In the genomic region with DNA sequence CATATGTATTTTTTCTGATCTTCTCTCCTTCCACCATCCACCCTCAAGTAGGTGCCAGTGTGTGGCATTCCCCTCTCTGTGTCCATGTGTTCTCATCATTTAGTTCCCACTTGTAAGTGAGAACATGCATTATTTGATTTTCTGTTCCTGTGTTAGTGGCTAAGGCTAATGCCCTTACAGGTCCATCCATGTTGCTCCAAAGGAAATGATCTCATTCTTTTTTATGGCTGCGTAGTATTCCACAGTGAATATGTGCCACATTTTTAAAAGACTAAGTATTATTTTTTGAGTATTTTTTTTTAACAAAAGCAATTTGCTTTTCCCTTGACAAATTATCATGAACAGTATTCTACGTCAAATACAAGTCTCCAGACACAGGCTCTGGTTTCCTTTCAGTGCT, we compare ENCODE assay signal across 25 cellular contexts.
DNase-seq lines count a peak whose midpoint lies in the region; ATAC-seq, FAIRE-seq and TF ChIP-seq lines count a peak whose summit lies in the region.
"Had no signal": no experiment of that assay in that cellular context is flagged by ENCODE, and none has a peak within 500 bp of the region (broad histone marks: within the 10 kb centered on the region; RNA-seq: fewer than 3 reads in every experiment).

No MANE protein-coding gene starts in this region.

- DNase-seq in K562 (ENCODE audit: extremely low read depth in 1 of 4, low spot score in 3 of 4), result no peak
- DNase-seq in endodermal cell, result no peak
- no peak for DNase-seq in caudate nucleus (lab: John Stamatoyannopoulos, UW)
- DNase-seq in activated naive CD4-positive, alpha-beta T cell treated with anti-CD3 and anti-CD28 coated beads, Interleukin-2, amount 10 ng/mL, durations not matched to agents 7 days and 5 days, result no peak
- DNase-seq: 8988T; ACHN; BE2C; C1 segment of cervical spinal cord; CD4-positive, alpha-beta memory T cell; CD4-positive, CD25-positive, alpha-beta regulatory T cell; CD8-positive, alpha-beta memory T cell; COR-L47; DMS 273 treated with DMSO at 0.1 percent for 48 hours; DMS153; DMS53; DMS79; DND-41; GF-D8 had no signal

- CTCF ChIA-PET in HEK293 (lab: Yijun Ruan, JAX), result no interaction called here
- CTCF ChIA-PET in K562 (lab: Yijun Ruan, JAX; ENCODE audit: low intra/inter-chr PET ratio), result no interaction called here
- CTCF ChIA-PET in activated naive CD4-positive, alpha-beta T cell treated with anti-CD3 and anti-CD28 coated beads, Interleukin-2, amount 10 ng/mL, durations not matched to agents 7 days and 5 days (lab: Charles Lee), result no interaction called here

- peaks cover 55% of the 10 kb centered on the region for H3K9me3 Mint-ChIP-seq in endodermal cell
- H3K9me3 Mint-ChIP-seq in activated naive CD4-positive, alpha-beta T cell treated with anti-CD3 and anti-CD28 coated beads, Interleukin-2, amount 10 ng/mL, durations not matched to agents 7 days and 5 days, result peaks cover 16% of the 10 kb centered on the region

- in situ Hi-C loops in K562 (cut with MboI), result no loop called here

- H3K36me3 ChIP-seq in HEK293 (ENCODE audit: control insufficient read depth in 2 of 2, insufficient read depth in 1 of 2, low read length in 2 of 2) (peaks cover 0 to 88% of the 10 kb centered on the region in 2 experiments; a peak in 2 of 3 replicates), K562 (ENCODE audit: control insufficient read depth, insufficient read depth, low read length) (peaks cover 80% of the 10 kb centered on the region), endodermal cell (ENCODE audit: control insufficient read depth, insufficient read depth, low read length) (peaks cover 89% of the 10 kb centered on the region)

- BruUV-seq in K562 (replicated peaks; lab: Mats Ljungman, UMichigan), result TSS peak; percentile 14

- no peak for TF ChIP-seq EP300 in K562 (IDR thresholded peaks at IDR 0.05; ENCODE audit: low read length)

- no peaks in the 10 kb centered on the region for H3K9me1 ChIP-seq in K562 (ENCODE audit: control insufficient read depth, insufficient read depth, low read length)

- H3K36me3 Mint-ChIP-seq in endodermal cell (ENCODE audit: low read depth), result peaks cover 87% of the 10 kb centered on the region
- peaks cover 82% of the 10 kb centered on the region for H3K36me3 Mint-ChIP-seq in activated naive CD4-positive, alpha-beta T cell treated with anti-CD3 and anti-CD28 coated beads, Interleukin-2, amount 10 ng/mL, durations not matched to agents 7 days and 5 days

- no peak overlapping the region for H3K27ac ChIP-seq in HEK293 (ENCODE audit: extremely low read depth, low read depth, low read length)
- no peak overlapping the region for H3K27ac ChIP-seq in K562 (ENCODE audit: extremely low read depth, low read depth, low read length)
- no peak overlapping the region for H3K27ac ChIP-seq in endodermal cell (ENCODE audit: low read depth, low read length)
- no peak overlapping the region for H3K27ac ChIP-seq in caudate nucleus (ENCODE audit: low read depth, low read length)
- H3K27ac ChIP-seq: BLaER1 had no signal

- whole genome bisulfite sequencing in K562 (ENCODE audit: insufficient coverage, low coverage, missing lambda C conversion rate), result 96% methylated on average over 2 of the region's 2 CpGs
- 97 to 100% methylated on average over 1 to 2 of the region's 2 CpGs for WGBS in endodermal cell (ENCODE audit: insufficient coverage in 1 of 2, insufficient read length in 1 of 2), 2 experiments

- H3K9me3 ChIP-seq in HEK293 (ENCODE audit: control insufficient read depth, insufficient read depth, low read depth, low read length) (no peaks in the 10 kb centered on the region), K562 (replicated peaks; ENCODE audit: control insufficient read depth, insufficient read depth, low read depth, low read length) (peaks cover 30% of the 10 kb centered on the region), endodermal cell (ENCODE audit: control insufficient read depth, low read length) (peaks cover 57% of the 10 kb centered on the region)

- H3K79me2 ChIP-seq in K562 (ENCODE audit: control insufficient read depth, insufficient read depth, low read length), result no peaks in the 10 kb centered on the region

- H3K9ac ChIP-seq in K562 (ENCODE audit: insufficient read depth in 1 of 2, low read depth in 2 of 2, low read length in 2 of 2) (no peak overlapping the region), endodermal cell (ENCODE audit: extremely low read depth, low read length, poor library complexity, severe bottlenecking) (no peak overlapping the region)
- H3K9ac ChIP-seq: BLaER1 had no signal

- H3K4me3 ChIP-seq in HEK293 (ENCODE audit: low read depth, low read length), result no peak overlapping the region
- H3K4me3 ChIP-seq in K562, result no peak overlapping the region
- H3K4me3 ChIP-seq in endodermal cell (ENCODE audit: low read length), result peak overlapping the region; percentile 65
- H3K4me3 ChIP-seq: BLaER1 had no signal

- H3K27ac Mint-ChIP-seq in endodermal cell, result no peak overlapping the region
- H3K27ac Mint-ChIP-seq in activated naive CD4-positive, alpha-beta T cell treated with anti-CD3 and anti-CD28 coated beads, Interleukin-2, amount 10 ng/mL, durations not matched to agents 7 days and 5 days, result no peak overlapping the region

- FAIRE-seq in K562 (lab: Jason Lieb, UNC), result no peak
- FAIRE-seq: A204.1, G401.6, GM12891, GM19239 had no signal

- TF ChIP-seq CTCF in HEK293 (tag by site-specific recombination; IDR thresholded peaks at IDR 0.05), result no peak
- TF ChIP-seq CTCF in K562 (IDR thresholded peaks at IDR 0.05 in 2 of 3, conservative IDR thresholded peaks at IDR 0.05 in 1 of 3; ENCODE audit: insufficient read depth in 2 of 3, low read depth in 1 of 3, low read length in 3 of 3), result no peak
- TF ChIP-seq CTCF in endodermal cell (conservative IDR thresholded peaks at IDR 0.05), result no peak

- no peaks in the 10 kb centered on the region for H4K20me1 ChIP-seq in K562 (replicated peaks; ENCODE audit: control insufficient read depth, insufficient read depth, low read length)
- H4K20me1 ChIP-seq: BLaER1 had no signal

- ATAC-seq in K562, result no peak

- H2AFZ ChIP-seq in K562 (ENCODE audit: low read depth, low read length), result no peak overlapping the region

- H3K4me1 ChIP-seq in HEK293 (ENCODE audit: control insufficient read depth, insufficient read depth, low read length), result no peaks in the 10 kb centered on the region
- H3K4me1 ChIP-seq in K562 (replicated peaks in 1 of 2; ENCODE audit: control insufficient read depth in 2 of 2, insufficient read depth in 2 of 2, low read length in 2 of 2), result no peaks in the 10 kb centered on the region
- H3K4me1 ChIP-seq in endodermal cell (ENCODE audit: control insufficient read depth, insufficient read depth, low read length), result no peaks in the 10 kb centered on the region
- H3K4me1 ChIP-seq: BE2C, BLaER1 had no signal

- no peak overlapping the region for H3K4me2 ChIP-seq in K562 (ENCODE audit: insufficient read depth, low read length)
- H3K4me2 ChIP-seq: BLaER1 had no signal

- no peak for TF ChIP-seq POLR2A in K562 (conservative IDR thresholded peaks at IDR 0.05)

- no peaks in the 10 kb centered on the region for H3K27me3 Mint-ChIP-seq in endodermal cell (ENCODE audit: insufficient read depth)
- H3K27me3 Mint-ChIP-seq in activated naive CD4-positive, alpha-beta T cell treated with anti-CD3 and anti-CD28 coated beads, Interleukin-2, amount 10 ng/mL, durations not matched to agents 7 days and 5 days, result peaks cover 4% of the 10 kb centered on the region
- H3K27me3 Mint-ChIP-seq: CD4-positive, alpha-beta memory T cell; CD4-positive, CD25-positive, alpha-beta regulatory T cell had no signal

- no peak overlapping the region for H3K4me3 Mint-ChIP-seq in endodermal cell
- no peak overlapping the region for H3K4me3 Mint-ChIP-seq in activated naive CD4-positive, alpha-beta T cell treated with anti-CD3 and anti-CD28 coated beads, Interleukin-2, amount 10 ng/mL, durations not matched to agents 7 days and 5 days
- H3K4me3 Mint-ChIP-seq: CD14-positive monocyte; CD8-positive, alpha-beta memory T cell had no signal

- H3K4me1 Mint-ChIP-seq in endodermal cell, result no peaks in the 10 kb centered on the region
- peaks cover 19% of the 10 kb centered on the region for H3K4me1 Mint-ChIP-seq in activated naive CD4-positive, alpha-beta T cell treated with anti-CD3 and anti-CD28 coated beads, Interleukin-2, amount 10 ng/mL, durations not matched to agents 7 days and 5 days
- H3K4me1 Mint-ChIP-seq: CD14-positive monocyte had no signal

- H3K27me3 ChIP-seq in K562 (ENCODE audit: control insufficient read depth in 2 of 2, insufficient read depth in 2 of 2, low read length in 2 of 2) (no peaks in the 10 kb centered on the region), endodermal cell (ENCODE audit: control insufficient read depth, insufficient read depth, low read length, poor library complexity, severe bottlenecking) (no peaks in the 10 kb centered on the region)
- H3K27me3 ChIP-seq: BE2C, BLaER1 had no signal

- TF ChIP-seq RAD21 in K562 (CRISPR knock-in tag; conservative IDR thresholded peaks at IDR 0.05 in 1 of 2, IDR thresholded peaks at IDR 0.05 in 1 of 2), result no peak

- POLR2A ChIA-PET in HEK293 (lab: Yijun Ruan, JAX) (no interaction called here), K562 (lab: Yijun Ruan, JAX) (no interaction called here)

- intact Hi-C loops in K562 (cut with micrococcal nuclease), result no loop called here

TF ChIP-seq in HEK293, 187 proteins besides CTCF, POLR2A, EP300 and RAD21 (continues in another document):
- TF ChIP-seq ZNF146 (tag by site-specific recombination; IDR thresholded peaks at IDR 0.05) (peak; percentile 86), ZNF202 (tag by site-specific recombination; IDR thresholded peaks at IDR 0.05; ENCODE audit: borderline replicate concordance) (no peak)

TF ChIP-seq in K562, 482 proteins besides CTCF, POLR2A, EP300 and RAD21 (continues in another document):
- TF ChIP-seq, protein P1, sequence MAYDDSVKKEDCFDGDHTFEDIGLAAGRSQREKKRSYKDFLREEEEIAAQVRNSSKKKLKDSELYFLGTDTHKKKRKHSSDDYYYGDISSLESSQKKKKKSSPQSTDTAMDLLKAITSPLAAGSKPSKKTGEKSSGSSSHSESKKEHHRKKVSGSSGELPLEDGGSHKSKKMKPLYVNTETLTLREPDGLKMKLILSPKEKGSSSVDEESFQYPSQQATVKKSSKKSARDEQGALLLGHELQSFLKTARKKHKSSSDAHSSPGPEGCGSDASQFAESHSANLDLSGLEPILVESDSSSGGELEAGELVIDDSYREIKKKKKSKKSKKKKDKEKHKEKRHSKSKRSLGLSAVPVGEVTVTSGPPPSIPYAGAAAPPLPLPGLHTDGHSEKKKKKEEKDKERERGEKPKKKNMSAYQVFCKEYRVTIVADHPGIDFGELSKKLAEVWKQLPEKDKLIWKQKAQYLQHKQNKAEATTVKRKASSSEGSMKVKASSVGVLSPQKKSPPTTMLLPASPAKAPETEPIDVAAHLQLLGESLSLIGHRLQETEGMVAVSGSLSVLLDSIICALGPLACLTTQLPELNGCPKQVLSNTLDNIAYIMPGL (CRISPR knock-in tag; IDR thresholded peaks at IDR 0.05), result no peak
- TF ChIP-seq NR2C2 (CRISPR knock-in tag; IDR thresholded peaks at IDR 0.05), result no peak
- TF ChIP-seq NR2C2 (tag; IDR thresholded peaks at IDR 0.05), result no peak
- no peak for TF ChIP-seq ZNF77 (CRISPR knock-in tag; IDR thresholded peaks at IDR 0.05)
- TF ChIP-seq HSF4 (CRISPR knock-in tag; IDR thresholded peaks at IDR 0.05; ENCODE audit: borderline replicate concordance), result no peak
- peak; percentile 98 for TF ChIP-seq ZNF146 (CRISPR knock-in tag; IDR thresholded peaks at IDR 0.05; ENCODE audit: unreplicated experiment)

Comparison
In these comparisons a context has a peak if more than half of its experiments do, and no peak if none do; other contexts are left out.
1. Of the 44 proteins assayed by ChIP-seq in both K562 and HEK293: peak only in K562: none; only in HEK293: none; in both: ZNF146; in neither: 43.